19 cellular contexts compared by ENCODE assay signal in the genomic region with DNA sequence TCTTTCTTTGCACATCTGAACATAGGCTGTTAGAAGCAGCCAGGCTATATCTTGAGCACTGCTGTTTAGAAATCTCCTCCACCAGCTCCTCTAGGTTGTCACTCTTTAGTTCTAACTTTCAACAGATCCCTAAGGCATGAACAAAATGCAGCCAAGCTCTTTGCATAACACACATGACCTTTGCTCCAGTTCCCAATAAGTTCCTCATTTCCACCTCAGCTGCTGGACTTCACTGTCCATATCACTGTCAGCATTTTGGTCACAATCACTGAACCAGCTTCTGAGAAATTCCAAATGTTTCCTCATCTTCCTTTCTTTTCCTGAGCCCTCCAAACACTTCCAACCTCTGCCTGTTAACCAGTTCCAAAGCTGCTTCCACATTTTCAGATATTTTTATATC.
"Had no signal": no experiment of that assay in that cellular context is flagged by ENCODE, and none has a peak within 500 bp of the region (broad histone marks: within the 10 kb centered on the region; RNA-seq: fewer than 3 reads in every experiment).

No MANE protein-coding gene starts in this region.

- H3K27ac ChIP-seq: hepatocyte, neutrophil, right atrium auricular region, testis, tibial nerve had no signal

- H3K4me1 ChIP-seq: right atrium auricular region, testis, tibial nerve had no signal

- H3K27me3 ChIP-seq: esophagus squamous epithelium, hepatocyte, right atrium auricular region, testis had no signal

- ATAC-seq: effector memory CD8-positive, alpha-beta T cell; left cardiac atrium; mucosa of descending colon; naive thymus-derived CD8-positive, alpha-beta T cell; stimulated activated effector memory CD8-positive, alpha-beta T cell treated with anti-CD3 and anti-CD28 coated beads, Interleukin-12 subunit alpha, Interleukin-12 subunit beta, amount 100 ng/mL, for 72 hours; stimulated activated naive CD8-positive, alpha-beta T cell treated with anti-CD3 and anti-CD28 coated beads, Interleukin-15, amount 100 ng/mL, for 72 hours had no signal

- H3K36me3 ChIP-seq: esophagus squamous epithelium, neutrophil, right atrium auricular region, tibial nerve had no signal

- DNase-seq: cerebellar nuclear complex; effector memory CD8-positive, alpha-beta T cell; esophagus squamous epithelium; foreskin melanocyte; head of caudate nucleus; kidney; left cardiac atrium; mammary epithelial cell; mucosa of descending colon; naive thymus-derived CD8-positive, alpha-beta T cell; stimulated activated CD4-positive, alpha-beta T cell treated with anti-CD3 and anti-CD28 coated beads, Interleukin-4, amount 100 ng/mL, for 1 hour; stimulated activated CD8-positive, alpha-beta memory T cell treated with anti-CD3 and anti-CD28 coated beads, Interleukin-4, amount 100 ng/mL, for 48 hours; stimulated activated naive CD8-positive, alpha-beta T cell treated with anti-CD3 and anti-CD28 coated beads, Interleukin-15, amount 100 ng/mL, for 72 hours; testis had no signal

- H3K4me3 ChIP-seq: esophagus squamous epithelium, hepatocyte, mucosa of descending colon, right atrium auricular region, testis, tibial nerve had no signal

- H3K9me3 ChIP-seq: neutrophil, testis had no signal
